8 cellular contexts compared by ENCODE assay signal in the genomic region with DNA sequence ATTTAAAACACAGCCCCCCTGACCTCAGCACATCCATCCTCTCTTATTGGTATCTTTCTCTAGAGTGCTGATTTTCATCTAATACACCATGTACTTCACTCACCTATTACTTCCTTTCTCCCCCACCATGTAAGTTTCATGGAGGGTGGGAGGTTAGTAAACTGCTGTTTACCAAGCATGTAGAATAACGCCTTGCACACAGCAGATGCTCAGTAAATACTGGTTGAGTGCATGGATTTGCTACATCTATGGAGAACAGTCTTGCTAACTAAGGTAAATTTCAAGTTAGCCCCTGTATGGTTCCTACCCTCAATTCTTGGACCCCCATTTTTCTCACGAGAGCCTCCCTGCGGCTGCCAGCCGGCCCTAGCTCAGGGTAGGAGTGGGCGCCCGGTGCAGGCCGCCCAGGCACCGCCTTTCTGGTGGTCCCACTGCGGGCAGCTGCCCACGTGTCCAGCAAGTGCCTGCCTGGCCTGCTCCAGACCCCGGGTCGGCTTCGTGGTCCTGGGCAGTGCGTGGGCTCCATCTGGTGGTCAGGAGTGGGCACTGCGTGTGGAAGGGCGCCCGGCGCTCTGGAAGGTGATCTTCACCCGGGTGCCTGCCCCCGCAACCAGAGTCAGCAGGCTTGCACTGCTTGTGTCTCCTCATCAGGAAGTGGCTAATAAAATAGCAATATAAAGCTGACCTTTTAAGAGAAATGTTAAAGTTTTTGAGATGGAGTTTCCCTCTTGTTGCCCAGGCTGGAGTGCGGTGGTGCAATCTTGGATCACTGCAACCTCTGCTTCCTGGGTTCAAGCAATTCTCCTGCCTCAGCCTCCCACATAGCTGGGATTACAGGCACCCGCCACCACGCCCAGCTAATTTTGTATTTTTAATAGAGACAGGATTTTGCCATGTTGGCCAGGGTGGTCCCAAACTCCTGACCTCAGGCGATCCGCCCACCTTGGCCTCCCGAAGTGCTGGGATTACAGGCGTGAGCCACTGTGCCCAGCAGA.
DNase-seq lines count a peak whose midpoint lies in the region; ATAC-seq and TF ChIP-seq lines count a peak whose summit lies in the region.

No MANE protein-coding gene starts in this region.

- H3K36me3 ChIP-seq in Karpas-422 (ENCODE audit: insufficient read depth, low read length) (peaks cover 12% of the 10 kb centered on the region; the same call in 1 of the 2 replicates), heart left ventricle (peaks cover 0 to 28% (median 18%) of the 10 kb centered on the region in 9 donors)

- WGBS in heart left ventricle, 4 donors = 29 to 42% (median 31%) methylated on average over 16 to 27 of the region's 27 CpGs

- H3K4me3 ChIP-seq in Karpas-422 (ENCODE audit: low read length) (no peak overlapping the region), heart left ventricle (no peak overlapping the region)

- peak; percentile 91 to 100 (median 98) for TF ChIP-seq CTCF in heart left ventricle (IDR thresholded peaks at IDR 0.05)

- no peak overlapping the region for H3K27ac ChIP-seq in Karpas-422 (ENCODE audit: low read length)
- H3K27ac ChIP-seq in heart left ventricle = peak overlapping the region in 1 of 12 donors; percentile 41

- no peaks in the 10 kb centered on the region for H3K27me3 ChIP-seq in Karpas-422 (ENCODE audit: low read length)
- H3K27me3 ChIP-seq in heart left ventricle = peaks cover 0 to 4% (median 0%) of the 10 kb centered on the region in 9 donors

- no peak overlapping the region for H3K9ac ChIP-seq in Karpas-422 (ENCODE audit: low read length)

- no peak for TF ChIP-seq POLR2A in heart left ventricle (IDR thresholded peaks at IDR 0.05)

- no peaks in the 10 kb centered on the region for H3K9me2 ChIP-seq in Karpas-422 (replicated peaks; ENCODE audit: insufficient read depth, low read length)

- peak; percentile 76 for DNase-seq in EH (ENCODE audit: low read depth)
- peak; percentile 82 for DNase-seq in Karpas-422
- peak; percentile 22 for DNase-seq in activated naive CD8-positive, alpha-beta T cell treated with anti-CD3 and anti-CD28 coated beads, Interleukin-2, amount 50 U/mL, for 16 hours (ENCODE audit: low read depth, low spot score)
- peak; percentile 58 to 88 (median 70) for DNase-seq in heart left ventricle
- DNase-seq in renal cortical epithelial cell (ENCODE audit: low read depth) = peak; percentile 65

- intact Hi-C loops in heart left ventricle (cut with DNase I) = loop anchor here in 6 of 10 donors (2.0 to 10.0 kb wide), 10 partner anchors 63 to 329 kb away; a partner anchor contains a TSS

- no peaks in the 10 kb centered on the region for H4K20me1 ChIP-seq in Karpas-422 (ENCODE audit: insufficient read depth, low read depth, low read length)

- no peak overlapping the region for H2AFZ ChIP-seq in Karpas-422 (ENCODE audit: low read length)

- peak; percentile 67 for ATAC-seq in GM21723 (IDR thresholded peaks at IDR 0.05; ENCODE audit: unreplicated experiment)
- ATAC-seq in SK-N-SH treated with all-trans-retinoic acid at 6 μM for 48 hours = peak; percentile 73
- ATAC-seq in heart left ventricle = peak; percentile 59 to 80 (median 76)
- no peak for ATAC-seq in GM18870 (IDR thresholded peaks at IDR 0.05; ENCODE audit: unreplicated experiment)

- H3K9me3 ChIP-seq in Karpas-422 (ENCODE audit: low read length) (no peaks in the 10 kb centered on the region), heart left ventricle (no peaks in the 10 kb centered on the region)

- H3K79me2 ChIP-seq in Karpas-422 (ENCODE audit: low read length) = no peaks in the 10 kb centered on the region

- H3K4me2 ChIP-seq in Karpas-422 (ENCODE audit: low read depth, low read length, poor library complexity, severe bottlenecking) = no peak overlapping the region

- H3K4me1 ChIP-seq in Karpas-422 (ENCODE audit: low read length) (no peaks in the 10 kb centered on the region), heart left ventricle (peaks cover 0 to 63% (median 19%) of the 10 kb centered on the region in 12 donors)

TF ChIP-seq in SK-N-SH treated with all-trans-retinoic acid at 6 μM for 48 hours, 23 proteins besides CTCF, POLR2A, EP300 and RAD21:
- TF ChIP-seq ESRRG (CRISPR knock-in tag; IDR thresholded peaks at IDR 0.05) (no peak), SNAI2 (CRISPR knock-in tag; IDR thresholded peaks at IDR 0.05) (no peak), PPARA (CRISPR knock-in tag; IDR thresholded peaks at IDR 0.05; ENCODE audit: borderline replicate concordance) (no peak), ZFP30 (CRISPR knock-in tag; IDR thresholded peaks at IDR 0.05) (no peak; the same call in 1 of the 2 replicates), ISL1 (CRISPR knock-in tag; IDR thresholded peaks at IDR 0.05) (no peak), TCF4 (CRISPR knock-in tag; IDR thresholded peaks at IDR 0.05; ENCODE audit: borderline replicate concordance) (no peak), RARB (CRISPR knock-in tag; IDR thresholded peaks at IDR 0.05) (no peak), OSR1 (CRISPR knock-in tag; IDR thresholded peaks at IDR 0.05) (no peak), ZNF565 (CRISPR knock-in tag; conservative IDR thresholded peaks at IDR 0.05; ENCODE audit: low read depth) (no peak), BACH2 (CRISPR knock-in tag; IDR thresholded peaks at IDR 0.05; ENCODE audit: borderline replicate concordance) (no peak), ZC3H10 (CRISPR knock-in tag; IDR thresholded peaks at IDR 0.05) (no peak), ZNF70 (CRISPR knock-in tag; IDR thresholded peaks at IDR 0.05) (no peak), ZFP3 (CRISPR knock-in tag; IDR thresholded peaks at IDR 0.05) (no peak), CSDC2 (CRISPR knock-in tag; IDR thresholded peaks at IDR 0.05) (no peak), ZNF8 (CRISPR knock-in tag; IDR thresholded peaks at IDR 0.05) (no peak), GLIS3 (CRISPR knock-in tag; IDR thresholded peaks at IDR 0.05) (no peak)
- TF ChIP-seq, protein P1, sequence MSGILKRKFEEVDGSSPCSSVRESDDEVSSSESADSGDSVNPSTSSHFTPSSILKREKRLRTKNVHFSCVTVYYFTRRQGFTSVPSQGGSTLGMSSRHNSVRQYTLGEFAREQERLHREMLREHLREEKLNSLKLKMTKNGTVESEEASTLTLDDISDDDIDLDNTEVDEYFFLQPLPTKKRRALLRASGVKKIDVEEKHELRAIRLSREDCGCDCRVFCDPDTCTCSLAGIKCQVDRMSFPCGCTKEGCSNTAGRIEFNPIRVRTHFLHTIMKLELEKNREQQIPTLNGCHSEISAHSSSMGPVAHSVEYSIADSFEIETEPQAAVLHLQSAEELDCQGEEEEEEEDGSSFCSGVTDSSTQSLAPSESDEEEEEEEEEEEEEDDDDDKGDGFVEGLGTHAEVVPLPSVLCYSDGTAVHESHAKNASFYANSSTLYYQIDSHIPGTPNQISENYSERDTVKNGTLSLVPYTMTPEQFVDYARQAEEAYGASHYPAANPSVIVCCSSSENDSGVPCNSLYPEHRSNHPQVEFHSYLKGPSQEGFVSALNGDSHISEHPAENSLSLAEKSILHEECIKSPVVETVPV (CRISPR knock-in tag; IDR thresholded peaks at IDR 0.05) = no peak
- TF ChIP-seq, protein P2, sequence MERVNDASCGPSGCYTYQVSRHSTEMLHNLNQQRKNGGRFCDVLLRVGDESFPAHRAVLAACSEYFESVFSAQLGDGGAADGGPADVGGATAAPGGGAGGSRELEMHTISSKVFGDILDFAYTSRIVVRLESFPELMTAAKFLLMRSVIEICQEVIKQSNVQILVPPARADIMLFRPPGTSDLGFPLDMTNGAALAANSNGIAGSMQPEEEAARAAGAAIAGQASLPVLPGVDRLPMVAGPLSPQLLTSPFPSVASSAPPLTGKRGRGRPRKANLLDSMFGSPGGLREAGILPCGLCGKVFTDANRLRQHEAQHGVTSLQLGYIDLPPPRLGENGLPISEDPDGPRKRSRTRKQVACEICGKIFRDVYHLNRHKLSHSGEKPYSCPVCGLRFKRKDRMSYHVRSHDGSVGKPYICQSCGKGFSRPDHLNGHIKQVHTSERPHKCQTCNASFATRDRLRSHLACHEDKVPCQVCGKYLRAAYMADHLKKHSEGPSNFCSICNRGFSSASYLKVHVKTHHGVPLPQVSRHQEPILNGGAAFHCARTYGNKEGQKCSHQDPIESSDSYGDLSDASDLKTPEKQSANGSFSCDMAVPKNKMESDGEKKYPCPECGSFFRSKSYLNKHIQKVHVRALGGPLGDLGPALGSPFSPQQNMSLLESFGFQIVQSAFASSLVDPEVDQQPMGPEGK (CRISPR knock-in tag; IDR thresholded peaks at IDR 0.05; ENCODE audit: borderline replicate concordance) = no peak

Comparison
In these comparisons a context has a peak if more than half of its experiments do, and no peak if none do; other contexts are left out.
1. DNase-seq: peak in every context shown above with its lines; median percentile 82 in Karpas-422; 76 in EH; 70 in heart left ventricle; 65 in renal cortical epithelial cell; 22 in activated naive CD8-positive, alpha-beta T cell treated with anti-CD3 and anti-CD28 coated beads, Interleukin-2, amount 50 U/mL, for 16 hours.